ENCODE assay signal across 24 cellular contexts in the genomic region with DNA sequence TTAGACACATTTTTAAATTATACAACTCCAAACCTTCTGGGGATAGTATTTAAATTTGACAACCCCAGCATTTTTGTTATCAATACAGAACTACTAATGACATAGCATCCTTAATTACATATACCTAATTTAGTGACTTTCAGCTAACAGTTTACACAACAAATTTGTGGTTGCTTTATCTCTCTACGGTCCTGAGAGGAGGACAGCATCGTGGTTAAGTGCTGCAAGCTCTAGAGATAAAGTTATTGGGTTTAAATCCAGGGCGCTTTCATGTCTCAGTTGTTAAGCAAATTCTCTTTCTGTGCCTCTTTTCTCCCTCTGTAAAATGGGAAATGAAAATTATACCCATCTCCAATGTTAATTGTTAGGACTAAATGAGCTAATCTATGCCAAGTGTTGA.
"Had no signal": no experiment of that assay in that cellular context is flagged by ENCODE, and none has a peak within 500 bp of the region (broad histone marks: within the 10 kb centered on the region; RNA-seq: fewer than 3 reads in every experiment).

No MANE protein-coding gene starts in this region.

- H3K4me1 ChIP-seq: adrenal gland, heart left ventricle, prostate gland, testis had no signal

- H3K9me3 Mint-ChIP-seq: activated T-cell treated with anti-CD3 and anti-CD28 coated beads, Interleukin-2, amount 50 U/mL, for 24 hours; activated T-helper 2 cell treated with anti-CD3 and anti-CD28 coated beads, Interferon-gamma antibody, Interleukin-2, Interleukin-4, amounts not matched to agents 10 μg/mL and 5 μg/mL and 100 μg/mL, durations not matched to agents 14 hours and 24 hours and 36 hours; memory B cell had no signal

- H3K36me3 ChIP-seq: adrenal gland, heart left ventricle, neutrophil, ovary, prostate gland had no signal

- H3K27me3 ChIP-seq: adrenal gland, heart left ventricle, neutrophil, testis had no signal

- H3K4me3 ChIP-seq: adrenal gland, heart left ventricle, ovary, prostate gland, testis had no signal

- FAIRE-seq: TTC549 had no signal

- H3K36me3 Mint-ChIP-seq: activated naive CD8-positive, alpha-beta T cell had no signal

- H3K4me3 Mint-ChIP-seq: activated CD4-positive, alpha-beta T cell treated with anti-CD3 and anti-CD28 coated beads for 36 hours; activated naive CD8-positive, alpha-beta T cell; activated T-cell treated with anti-CD3 and anti-CD28 coated beads, Interleukin-2, amount 50 U/mL, for 24 hours; memory B cell; nephron; WTC11 had no signal

- H3K4me1 Mint-ChIP-seq: activated CD4-positive, alpha-beta T cell treated with anti-CD3 and anti-CD28 coated beads for 36 hours; nephron had no signal

- DNase-seq: activated CD4-positive, alpha-beta T cell treated with anti-CD3 and anti-CD28 coated beads for 36 hours; activated CD4-positive, alpha-beta T cell treated with anti-CD3 and anti-CD28 coated beads, Interleukin-2, amount 50 U/mL, for 4 hours; activated CD8-positive, alpha-beta memory T cell treated with anti-CD3 and anti-CD28 coated beads for 24 hours; activated CD8-positive, alpha-beta memory T cell treated with anti-CD3 and anti-CD28 coated beads, Interleukin-2, amount 50 U/mL, for 4 hours; activated naive CD4-positive, alpha-beta T cell; activated T-cell treated with anti-CD3 and anti-CD28 coated beads, Interleukin-2, amount 50 U/mL, for 24 hours; adrenal gland; cerebellar nuclear complex; cortex of kidney; heart left ventricle; islet precursor cell; left cardiac atrium; ovary; stimulated activated CD4-positive, alpha-beta T cell treated with anti-CD3 and anti-CD28 coated beads, Interleukin-2, amount 100 ng/mL, for 48 hours; stimulated activated naive CD4-positive, alpha-beta T cell; testis had no signal

- H3K27ac Mint-ChIP-seq: activated CD4-positive, alpha-beta T cell treated with anti-CD3 and anti-CD28 coated beads for 36 hours; activated naive CD8-positive, alpha-beta T cell; activated T-cell treated with anti-CD3 and anti-CD28 coated beads, Interleukin-2, amount 50 U/mL, for 24 hours; activated T-helper 2 cell treated with anti-CD3 and anti-CD28 coated beads, Interferon-gamma antibody, Interleukin-2, Interleukin-4, amounts not matched to agents 10 μg/mL and 5 μg/mL and 100 μg/mL, durations not matched to agents 14 hours and 24 hours and 36 hours; memory B cell; nephron; WTC11 had no signal

- H3K27ac ChIP-seq: adrenal gland, heart left ventricle, neutrophil, ovary, prostate gland, testis had no signal

- H3K9me3 ChIP-seq: adrenal gland, neutrophil, prostate gland, testis had no signal
